In the genomic region with DNA sequence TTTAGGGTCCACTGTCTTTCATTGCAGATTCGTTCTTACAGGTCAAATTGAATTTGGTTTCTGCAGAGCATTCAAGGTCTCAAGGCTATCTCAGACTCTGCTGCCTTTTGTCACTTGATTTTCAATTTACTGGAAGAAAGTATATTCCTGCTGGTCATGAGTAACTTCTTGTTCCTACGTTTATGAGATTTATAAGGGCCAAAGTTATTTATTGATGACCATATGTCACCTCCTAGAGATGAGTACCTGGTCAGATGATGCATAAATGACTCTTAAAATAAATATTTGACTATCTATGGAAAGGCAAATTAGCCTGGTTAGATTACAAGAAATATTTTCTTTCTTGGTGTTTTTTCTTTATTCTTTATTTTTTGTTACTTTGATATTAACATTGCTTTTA, we compare ENCODE assay signal across 23 cellular contexts.
"Had no signal": no experiment of that assay in that cellular context is flagged by ENCODE, and none has a peak within 500 bp of the region (broad histone marks: within the 10 kb centered on the region; RNA-seq: fewer than 3 reads in every experiment).

No MANE protein-coding gene starts in this region.

- H3K27ac ChIP-seq: ascending aorta, body of pancreas, PC-9 had no signal

- ATAC-seq: activated naive CD4-positive, alpha-beta T cell treated with anti-CD3 and anti-CD28 coated beads, Interleukin-2, amount 50 U/mL, for 72 hours; activated naive CD8-positive, alpha-beta T cell treated with anti-CD3 and anti-CD28 coated beads, Interleukin-2, amount 50 U/mL, for 24 hours; activated T-cell treated with anti-CD3 and anti-CD28 coated beads, Interleukin-2, amount 50 U/mL, for 4 hours; body of pancreas; WTC11 had no signal

- H3K4me1 ChIP-seq: ascending aorta, body of pancreas had no signal

- H3K4me2 ChIP-seq: PC-9 had no signal

- H3K36me3 ChIP-seq: ascending aorta had no signal

- H3K4me3 ChIP-seq: ascending aorta, body of pancreas, PC-9 had no signal

- DNase-seq: activated CD4-positive, alpha-beta T cell treated with anti-CD3 and anti-CD28 coated beads, Interleukin-2, amount 10 ng/mL, durations not matched to agents 24 days and 14 days; activated CD4-positive, alpha-beta T cell treated with anti-CD3 and anti-CD28 coated beads, Interleukin-2, amount 50 U/mL, for 48 hours; activated CD4-positive, CD25-positive, alpha-beta regulatory T cell treated with anti-CD3 and anti-CD28 coated beads, Interleukin-2, amount 50 U/mL, for 72 hours; activated CD8-positive, alpha-beta memory T cell treated with anti-CD3 and anti-CD28 coated beads for 24 hours; activated effector memory CD4-positive, alpha-beta T cell treated with anti-CD3 and anti-CD28 coated beads, Interleukin-2, amount 50 U/mL, for 16 hours; activated naive CD4-positive, alpha-beta T cell treated with Interleukin-2 at 50 U/mL for 16 hours; activated naive CD8-positive, alpha-beta T cell treated with anti-CD3 and anti-CD28 coated beads, Interleukin-2, amount 50 U/mL, for 24 hours; activated T-cell treated with anti-CD3 and anti-CD28 coated beads, Interleukin-2, amount 50 U/mL, for 4 hours; amniotic stem cell; body of pancreas; central memory CD4-positive, alpha-beta T cell; MM.1S; NCI-H1105 treated with DMSO at 0.1 percent for 48 hours; NCI-H1436 treated with DMSO at 0.1 percent for 48 hours; NCI-H187 treated with DMSO at 0.1 percent for 48 hours; NCI-H2081 treated with DMSO at 0.1 percent for 48 hours; NCI-H446; NCI-H524; PC-9; SHP77 treated with DMSO at 0.1 percent for 48 hours had no signal

- H3K9me3 ChIP-seq: ascending aorta, body of pancreas had no signal

- H3K27me3 ChIP-seq: ascending aorta, body of pancreas had no signal

- H2AFZ ChIP-seq: PC-9 had no signal
